In the genomic region with DNA sequence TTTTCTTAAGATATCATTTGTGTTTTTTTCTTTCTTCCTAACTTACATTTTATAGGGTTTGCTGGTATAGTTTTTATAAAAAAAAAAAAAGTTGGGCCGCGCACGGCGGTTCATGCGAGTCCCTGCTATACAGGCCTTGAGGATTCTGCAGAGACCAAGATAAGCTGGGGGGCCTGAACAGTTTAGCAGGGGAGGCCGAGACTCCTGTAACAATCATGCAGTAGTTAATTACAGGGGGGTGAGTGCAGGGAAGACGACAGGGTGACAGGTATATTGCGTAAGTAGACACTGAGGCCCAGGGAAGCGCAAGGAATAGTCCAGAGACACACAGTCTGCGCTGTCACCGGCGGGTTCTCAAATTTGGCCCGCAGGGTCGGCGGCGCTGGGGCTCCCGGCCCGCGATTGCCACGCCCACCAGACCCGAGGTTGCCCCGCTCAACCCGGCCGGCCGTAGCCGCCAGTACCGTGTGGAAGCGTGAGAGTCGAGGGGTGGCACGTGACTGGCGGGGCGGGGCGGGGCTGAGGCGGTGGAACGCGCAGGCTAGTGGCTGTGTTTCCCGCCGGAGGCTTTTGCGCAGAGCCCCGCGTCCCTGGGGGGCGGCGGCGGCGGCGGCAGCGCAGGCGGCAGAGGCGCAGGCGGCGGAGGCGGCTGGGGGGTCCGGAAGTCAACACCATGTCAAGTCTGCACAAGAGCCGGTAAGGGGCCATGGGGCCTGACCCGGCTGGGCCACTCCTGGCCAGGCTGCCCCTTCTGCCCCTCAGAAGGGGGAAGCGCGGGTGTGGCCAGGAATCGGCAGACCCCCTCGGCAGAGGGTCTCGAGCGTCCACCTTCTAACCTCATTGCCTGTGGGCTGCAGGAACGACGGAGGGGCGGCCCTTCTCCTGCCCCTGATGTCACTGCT, we compare ENCODE assay signal across 8 cellular contexts. TPM values are rescaled to one million over a fixed set of nuclear protein-coding genes. Genes with fewer than 3 reads are reported as not detected.
A peak's percentile ranks its signal among the peaks of the same experiment; 100 is the strongest.
DNase-seq lines count a peak whose midpoint lies in the region; ATAC-seq and TF ChIP-seq lines count a peak whose summit lies in the region.

A gene with protein sequence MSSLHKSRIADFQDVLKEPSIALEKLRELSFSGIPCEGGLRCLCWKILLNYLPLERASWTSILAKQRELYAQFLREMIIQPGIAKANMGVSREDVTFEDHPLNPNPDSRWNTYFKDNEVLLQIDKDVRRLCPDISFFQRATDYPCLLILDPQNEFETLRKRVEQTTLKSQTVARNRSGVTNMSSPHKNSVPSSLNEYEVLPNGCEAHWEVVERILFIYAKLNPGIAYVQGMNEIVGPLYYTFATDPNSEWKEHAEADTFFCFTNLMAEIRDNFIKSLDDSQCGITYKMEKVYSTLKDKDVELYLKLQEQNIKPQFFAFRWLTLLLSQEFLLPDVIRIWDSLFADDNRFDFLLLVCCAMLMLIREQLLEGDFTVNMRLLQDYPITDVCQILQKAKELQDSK (plus strand): TSS at position 573 of the 902 bp plus-strand sequence. CDS start 101 bp downstream, at position 674.

- H3K36me3 Mint-ChIP-seq in T-helper 1 cell treated with Interleukin-12 subunit alpha and Interleukin-12 subunit beta and Interleukin-4 antibody, amounts not matched to agents 30 μg/mL and 1 μg/mL, for 36 hours (ENCODE audit: low read depth): no peaks in the 10 kb centered on the region
- peaks cover under 1% of the 10 kb centered on the region for H3K36me3 Mint-ChIP-seq in progenitor cell of endocrine pancreas (ENCODE audit: insufficient read depth)

- TF ChIP-seq EP300 in upper lobe of left lung (IDR thresholded peaks at IDR 0.05): peak in 1 of 4 donors; percentile 67

- peak; percentile 71 for ATAC-seq in HG02870 (IDR thresholded peaks at IDR 0.05; ENCODE audit: unreplicated experiment)
- ATAC-seq in left cardiac atrium: peak; percentile 98
- ATAC-seq in upper lobe of left lung (ENCODE audit: low FRiP score in 2 of 2): peak; percentile 96 to 99

- H3K36me3 ChIP-seq in upper lobe of left lung: peaks cover 4 to 19% (median 16%) of the 10 kb centered on the region in 4 donors

- peak within 1 kb of the TSS; percentile 97 for H3K4me3 Mint-ChIP-seq in T-helper 1 cell treated with Interleukin-12 subunit alpha and Interleukin-12 subunit beta and Interleukin-4 antibody, amounts not matched to agents 30 μg/mL and 1 μg/mL, for 36 hours
- peak within 1 kb of the TSS; percentile 92 for H3K4me3 Mint-ChIP-seq in progenitor cell of endocrine pancreas (ENCODE audit: low read depth)

- peak; percentile 97 for DNase-seq in GM13977 (ENCODE audit: low spot score)
- peak; percentile 18 for DNase-seq in NCI-H1694 (lab: John Stamatoyannopoulos, UW)
- peak; percentile 64 for DNase-seq in amniotic epithelial cell (ENCODE audit: low read depth)
- peak; percentile 92 for DNase-seq in left cardiac atrium
- peak; percentile 75 for DNase-seq in progenitor cell of endocrine pancreas (ENCODE audit: low spot score, unreplicated experiment)
- peak; percentile 92 to 98 for DNase-seq in upper lobe of left lung

- in situ Hi-C loops in GM13977 (cut with MboI; ENCODE audit: low pct_unique_long_range_greater_than_20kb, low sequenced_read_pairs, unreplicated experiment): no loop called here

- no peaks in the 10 kb centered on the region for H3K9me3 Mint-ChIP-seq in T-helper 1 cell treated with Interleukin-12 subunit alpha and Interleukin-12 subunit beta and Interleukin-4 antibody, amounts not matched to agents 30 μg/mL and 1 μg/mL, for 36 hours
- H3K9me3 Mint-ChIP-seq in progenitor cell of endocrine pancreas (ENCODE audit: low read depth): no peaks in the 10 kb centered on the region

- no peaks in the 10 kb centered on the region for H3K27me3 ChIP-seq in upper lobe of left lung

- peak within 1 kb of the TSS; percentile 83 to 100 (median 98) for H3K4me3 ChIP-seq in upper lobe of left lung

- peak in 2 of 4 donors; percentile 52 to 82 for TF ChIP-seq POLR2A in upper lobe of left lung (IDR thresholded peaks at IDR 0.05)

- H3K4me1 Mint-ChIP-seq in T-helper 1 cell treated with Interleukin-12 subunit alpha and Interleukin-12 subunit beta and Interleukin-4 antibody, amounts not matched to agents 30 μg/mL and 1 μg/mL, for 36 hours (ENCODE audit: low read depth): peaks cover 18% of the 10 kb centered on the region
- H3K4me1 Mint-ChIP-seq in progenitor cell of endocrine pancreas (ENCODE audit: low read depth): peaks cover 5% of the 10 kb centered on the region

- no peaks in the 10 kb centered on the region for H3K27me3 Mint-ChIP-seq in T-helper 1 cell treated with Interleukin-12 subunit alpha and Interleukin-12 subunit beta and Interleukin-4 antibody, amounts not matched to agents 30 μg/mL and 1 μg/mL, for 36 hours (ENCODE audit: low read depth)
- no peaks in the 10 kb centered on the region for H3K27me3 Mint-ChIP-seq in progenitor cell of endocrine pancreas

- H3K27ac Mint-ChIP-seq in T-helper 1 cell treated with Interleukin-12 subunit alpha and Interleukin-12 subunit beta and Interleukin-4 antibody, amounts not matched to agents 30 μg/mL and 1 μg/mL, for 36 hours: peak within 1 kb of the TSS; percentile 93
- H3K27ac Mint-ChIP-seq in progenitor cell of endocrine pancreas: peak within 1 kb of the TSS; percentile 93

- H3K27ac ChIP-seq in upper lobe of left lung: peak within 1 kb of the TSS; percentile 82 to 88 (median 86)

- H3K9me3 ChIP-seq in upper lobe of left lung: peaks cover 0 to 1% (median 0%) of the 10 kb centered on the region in 4 donors

- intact Hi-C loops in left cardiac atrium (cut with DNase I): no loop called here

- H3K4me1 ChIP-seq in upper lobe of left lung: peaks cover 13 to 22% (median 13%) of the 10 kb centered on the region in 4 donors

- WGBS in upper lobe of left lung, 2 donors: 12 to 30% methylated on average over 15 to 44 of the region's 64 CpGs

- TF ChIP-seq CTCF in GM13977 (IDR thresholded peaks at IDR 0.05; ENCODE audit: extremely low read depth, insufficient read depth, missing control alignments) (no peak), progenitor cell of endocrine pancreas (IDR thresholded peaks at IDR 0.05; ENCODE audit: unreplicated experiment) (no peak), upper lobe of left lung (IDR thresholded peaks at IDR 0.05) (peak in 2 of 6 experiments; percentile 12 to 25)

RNA-seq across cellular contexts. Expression of the gene that starts here (rescaled TPM):
- total RNA-seq in left cardiac atrium (10 to 100 TPM; 15.7 to 16.9 TPM), progenitor cell of endocrine pancreas (36.1 and 36.2 TPM in 2 replicates), upper lobe of left lung (10 to 100 TPM; 14.7 to 27.0 (median 19.2) TPM)

Comparison
In these comparisons a context has a peak if more than half of its experiments do, and no peak if none do; other contexts are left out.
1. Peak in every context shown above with its lines: DNase-seq, ATAC-seq, H3K4me3 ChIP-seq and H3K27ac ChIP-seq.
2. DNase-seq: peak in every context shown above with its lines; median percentile 97 in GM13977; 95 in upper lobe of left lung; 92 in left cardiac atrium; 75 in progenitor cell of endocrine pancreas; 64 in amniotic epithelial cell; 18 in NCI-H1694.